ENCODE assay signal across 35 cellular contexts in the genomic region with DNA sequence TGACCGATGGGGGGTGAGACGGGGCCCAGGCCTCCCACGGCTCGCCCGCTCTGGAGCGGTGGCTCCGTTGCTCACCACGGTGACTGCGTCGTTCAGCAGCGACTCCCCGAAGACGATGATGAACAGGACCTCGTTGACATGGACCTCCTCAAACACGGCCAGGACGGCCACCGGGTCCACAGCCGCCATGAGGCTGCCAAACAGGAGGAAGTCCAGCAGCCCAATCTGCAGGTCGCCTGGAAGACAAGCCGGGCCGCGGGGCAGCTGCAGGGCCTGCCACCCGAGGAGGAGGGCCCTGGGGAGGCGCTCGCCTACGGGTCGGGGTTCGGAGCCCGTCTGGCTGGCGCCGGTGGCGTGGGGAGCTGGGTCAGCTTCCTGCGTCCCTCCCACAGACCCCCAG.
"Had no signal": no experiment of that assay in that cellular context is flagged by ENCODE, and none has a peak within 500 bp of the region (broad histone marks: within the 10 kb centered on the region; RNA-seq: fewer than 3 reads in every experiment).

No MANE protein-coding gene starts in this region.

- H3K4me2 ChIP-seq: KMS-11 had no signal

- H3K9ac ChIP-seq: KMS-11 had no signal

- H3K4me3 ChIP-seq: MG63 had no signal

- H3K9me3 ChIP-seq: MG63 had no signal

- H3K27ac ChIP-seq: KMS-11 had no signal

- H3K27me3 ChIP-seq: MG63 had no signal

- DNase-seq: Kasumi-1, MG63, MM.1S, MV-4-11, NCI-H1048, NCI-H1092, NCI-H1092 treated with DMSO at 0.1 percent for 48 hours, NCI-H1105, NCI-H1105 treated with DMSO at 0.1 percent for 48 hours, NCI-H1417, NCI-H1417 treated with DMSO at 0.1 percent for 48 hours, NCI-H1436, NCI-H1436 treated with DMSO at 0.1 percent for 48 hours, NCI-H146, NCI-H1694, NCI-H1694 treated with DMSO at 0.1 percent for 48 hours, NCI-H187, NCI-H187 treated with DMSO at 0.1 percent for 48 hours, NCI-H1930, NCI-H2029, NCI-H2029 treated with DMSO at 0.1 percent for 48 hours, NCI-H2081, NCI-H2081 treated with DMSO at 0.1 percent for 48 hours, NCI-H2107, NCI-H2171, NCI-H2171 treated with DMSO at 0.1 percent for 48 hours, NCI-H2227 treated with DMSO at 0.1 percent for 48 hours, NCI-H226, NCI-H345, NCI-H446, NCI-H446 treated with DMSO at 0.1 percent for 48 hours, NCI-H510A, NCI-H510A treated with DMSO at 0.1 percent for 48 hours, NCI-H524 had no signal

- H3K36me3 ChIP-seq: MG63 had no signal
